20 cellular contexts compared by ENCODE assay signal in genomic region chr1:232547938-232548484, GRCh38.
DNase-seq lines count a peak whose midpoint lies in the region; TF ChIP-seq lines count a peak whose summit lies in the region.
"Had no signal": no experiment of that assay in that cellular context is flagged by ENCODE, and none has a peak within 500 bp of the region (broad histone marks: within the 10 kb centered on the region; RNA-seq: fewer than 3 reads in every experiment).

No MANE protein-coding gene starts in this region.

- no peaks in the 10 kb centered on the region for H4K20me1 ChIP-seq in neural progenitor cell (ENCODE audit: low read depth)

- H3K4me1 ChIP-seq in neural progenitor cell (peaks cover 31% of the 10 kb centered on the region), colonic mucosa (no peaks in the 10 kb centered on the region), tibial nerve (peaks cover 0 to 53% (median 8%) of the 10 kb centered on the region in 4 donors)
- H3K4me1 ChIP-seq: foreskin keratinocyte had no signal

- intact Hi-C loops in colonic mucosa (cut with DNase I) = no loop called here

- H3K9ac ChIP-seq in neural progenitor cell = no peak overlapping the region
- no peak overlapping the region for H3K9ac ChIP-seq in colonic mucosa (ENCODE audit: low read depth in 2 of 2, low read length in 2 of 2)

- TF ChIP-seq CTCF in neural progenitor cell (IDR thresholded peaks at IDR 0.05) (no peak), colonic mucosa (IDR thresholded peaks at IDR 0.05) (no peak), tibial nerve (IDR thresholded peaks at IDR 0.05) (no peak)

- no peaks in the 10 kb centered on the region for H3F3A ChIP-seq in neural progenitor cell (ENCODE audit: low read depth)

- H3K9me3 ChIP-seq in neural progenitor cell (ENCODE audit: low read depth) = no peaks in the 10 kb centered on the region
- no peaks in the 10 kb centered on the region for H3K9me3 ChIP-seq in colonic mucosa
- no peaks in the 10 kb centered on the region for H3K9me3 ChIP-seq in tibial nerve
- H3K9me3 ChIP-seq: MG63, neutrophil had no signal

- no peak overlapping the region for H3K4me3 ChIP-seq in neural progenitor cell
- H3K4me3 ChIP-seq in colonic mucosa = no peak overlapping the region
- H3K4me3 ChIP-seq in tibial nerve = no peak overlapping the region
- H3K4me3 ChIP-seq: hepatocyte, MG63 had no signal

- no peaks in the 10 kb centered on the region for H3K9me3 Mint-ChIP-seq in neural progenitor cell

- in situ Hi-C loops in ACHN (cut with HindIII; ENCODE audit: low pct_ligation_motif_present, low pct_unique_long_range_greater_than_20kb, low sequenced_read_pairs) = no loop called here

- no peaks in the 10 kb centered on the region for H3K27me3 ChIP-seq in neural progenitor cell
- H3K27me3 ChIP-seq in colonic mucosa = no peaks in the 10 kb centered on the region
- no peaks in the 10 kb centered on the region for H3K27me3 ChIP-seq in tibial nerve
- H3K27me3 ChIP-seq: foreskin keratinocyte, hepatocyte, MG63, neutrophil had no signal

- TF ChIP-seq POLR2A in tibial nerve (IDR thresholded peaks at IDR 0.05) = no peak

- H3K36me3 Mint-ChIP-seq in neural progenitor cell = peaks cover 3% of the 10 kb centered on the region

- peak overlapping the region; percentile 6 for H3K27ac Mint-ChIP-seq in neural progenitor cell
- H3K27ac Mint-ChIP-seq: activated CD8-positive, alpha-beta T cell treated with anti-CD3 and anti-CD28 coated beads, Interleukin-2, amount 10 ng/mL, durations not matched to agents 7 days and 5 days had no signal

- no peak overlapping the region for H3K4me3 Mint-ChIP-seq in neural progenitor cell
- H3K4me3 Mint-ChIP-seq: activated CD8-positive, alpha-beta T cell treated with anti-CD3 and anti-CD28 coated beads, Interleukin-2, amount 10 ng/mL, durations not matched to agents 7 days and 5 days had no signal

- 67% methylated on average over 2 of the region's 2 CpGs for WGBS in tibial nerve, 2 donors

- no peaks in the 10 kb centered on the region for H3K36me3 ChIP-seq in neural progenitor cell
- no peaks in the 10 kb centered on the region for H3K36me3 ChIP-seq in colonic mucosa
- H3K36me3 ChIP-seq in tibial nerve = no peaks in the 10 kb centered on the region
- H3K36me3 ChIP-seq: neutrophil had no signal

- no peak for TF ChIP-seq EP300 in tibial nerve (IDR thresholded peaks at IDR 0.05)

- H3K27ac ChIP-seq in neural progenitor cell (no peak overlapping the region), colonic mucosa (no peak overlapping the region), tibial nerve (no peak overlapping the region)
- H3K27ac ChIP-seq: foreskin keratinocyte, hepatocyte, HL-60, neutrophil had no signal

- H3K4me1 Mint-ChIP-seq in neural progenitor cell = peaks cover 45% of the 10 kb centered on the region

- peaks cover 5% of the 10 kb centered on the region for H3K79me2 ChIP-seq in neural progenitor cell (ENCODE audit: low read depth)

- no peaks in the 10 kb centered on the region for H3K27me3 Mint-ChIP-seq in neural progenitor cell (ENCODE audit: insufficient read depth, low read depth)

- H3K4me2 ChIP-seq in neural progenitor cell = no peak overlapping the region
- H3K4me2 ChIP-seq: hepatocyte had no signal

- DNase-seq in NCI-H1092 treated with DMSO at 0.1 percent for 48 hours (lab: John Stamatoyannopoulos, UW) (peak; percentile 43), NCI-H1092 (lab: John Stamatoyannopoulos, UW) (no peak), NCI-H146 (lab: John Stamatoyannopoulos, UW) (peak; percentile 68), NCI-H748 (lab: John Stamatoyannopoulos, UW; ENCODE audit: unreplicated experiment) (peak; percentile 53), neural progenitor cell (ENCODE audit: low spot score) (no peak), colonic mucosa (no peak), ACHN (no peak), tibial nerve (ENCODE audit: low spot score in 2 of 2) (no peak)
- DNase-seq: 8988T; activated CD8-positive, alpha-beta T cell treated with anti-CD3 and anti-CD28 coated beads, Interleukin-2, amount 10 ng/mL, durations not matched to agents 7 days and 5 days; activated naive CD4-positive, alpha-beta T cell treated with Interleukin-2 at 50 U/mL for 16 hours; activated T-cell treated with anti-CD3 and anti-CD28 coated beads, Interleukin-2, amount 50 U/mL, for 1 hour; amniotic stem cell; caudate nucleus; foreskin keratinocyte; MG63; stimulated activated CD8-positive, alpha-beta memory T cell treated with anti-CD3 and anti-CD28 coated beads, Interleukin-4, amount 100 ng/mL, for 48 hours had no signal

- no peak overlapping the region for H2AFZ ChIP-seq in neural progenitor cell (replicated peaks)
- H2AFZ ChIP-seq: hepatocyte had no signal

Comparison
In these comparisons a context has a peak if more than half of its experiments do, and no peak if none do; other contexts are left out.
1. DNase-seq: peak in NCI-H1092 treated with DMSO at 0.1 percent for 48 hours (single experiment), NCI-H146 (single experiment) and NCI-H748 (single experiment); none in NCI-H1092 (single experiment), neural progenitor cell (single experiment), colonic mucosa (single experiment), ACHN (single experiment) and tibial nerve (0 of 2).